1 cellular context compared by ENCODE assay signal in genomic region chr20:50390685-50391443, GRCh38.
TF ChIP-seq lines count a peak whose summit lies in the region.

No MANE protein-coding gene starts in this region.

TF ChIP-seq in HepG2, 621 proteins besides CTCF, POLR2A, EP300 and RAD21 (continued from another document and continues in another):
- TF ChIP-seq, protein P1, sequence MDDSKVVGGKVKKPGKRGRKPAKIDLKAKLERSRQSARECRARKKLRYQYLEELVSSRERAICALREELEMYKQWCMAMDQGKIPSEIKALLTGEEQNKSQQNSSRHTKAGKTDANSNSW (CRISPR knock-in tag; IDR thresholded peaks at IDR 0.05; ENCODE audit: borderline replicate concordance): no peak
- TF ChIP-seq, protein P2, sequence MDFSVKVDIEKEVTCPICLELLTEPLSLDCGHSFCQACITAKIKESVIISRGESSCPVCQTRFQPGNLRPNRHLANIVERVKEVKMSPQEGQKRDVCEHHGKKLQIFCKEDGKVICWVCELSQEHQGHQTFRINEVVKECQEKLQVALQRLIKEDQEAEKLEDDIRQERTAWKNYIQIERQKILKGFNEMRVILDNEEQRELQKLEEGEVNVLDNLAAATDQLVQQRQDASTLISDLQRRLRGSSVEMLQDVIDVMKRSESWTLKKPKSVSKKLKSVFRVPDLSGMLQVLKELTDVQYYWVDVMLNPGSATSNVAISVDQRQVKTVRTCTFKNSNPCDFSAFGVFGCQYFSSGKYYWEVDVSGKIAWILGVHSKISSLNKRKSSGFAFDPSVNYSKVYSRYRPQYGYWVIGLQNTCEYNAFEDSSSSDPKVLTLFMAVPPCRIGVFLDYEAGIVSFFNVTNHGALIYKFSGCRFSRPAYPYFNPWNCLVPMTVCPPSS (IDR thresholded peaks at IDR 0.05): no peak
- TF ChIP-seq ZNF616 (CRISPR knock-in tag; IDR thresholded peaks at IDR 0.05; ENCODE audit: low read depth) (no peak), ZNF652 (CRISPR knock-in tag; IDR thresholded peaks at IDR 0.05; ENCODE audit: borderline replicate concordance, low read depth) (no peak), GABPB1 (CRISPR knock-in tag; IDR thresholded peaks at IDR 0.05) (peak; percentile 13; the same call in 1 of the 2 replicates), MTERF4 (CRISPR knock-in tag; IDR thresholded peaks at IDR 0.05) (no peak), HNRNPLL (IDR thresholded peaks at IDR 0.05; ENCODE audit: low read depth, low read length, poor library complexity, severe bottlenecking) (no peak), ZBTB26 (CRISPR knock-in tag; IDR thresholded peaks at IDR 0.05; ENCODE audit: borderline replicate concordance) (no peak), PHF20 (CRISPR knock-in tag; IDR thresholded peaks at IDR 0.05) (peak; percentile 39; the same call in 1 of the 2 replicates), ZNF343 (CRISPR knock-in tag; IDR thresholded peaks at IDR 0.05) (no peak), PRDM10 (CRISPR knock-in tag; IDR thresholded peaks at IDR 0.05; ENCODE audit: low read depth) (no peak), ZNF460 (CRISPR knock-in tag; IDR thresholded peaks at IDR 0.05; ENCODE audit: borderline replicate concordance) (no peak), BRCA1 (CRISPR knock-in tag; IDR thresholded peaks at IDR 0.05) (no peak), DZIP1 (CRISPR knock-in tag; IDR thresholded peaks at IDR 0.05) (no peak), ZBTB20 (CRISPR knock-in tag; IDR thresholded peaks at IDR 0.05; ENCODE audit: borderline replicate concordance, low read depth) (no peak), THAP9 (CRISPR knock-in tag; IDR thresholded peaks at IDR 0.05; ENCODE audit: borderline replicate concordance) (no peak; the same call in 1 of the 2 replicates), RELA (CRISPR knock-in tag; IDR thresholded peaks at IDR 0.05) (no peak), ZNF780A (CRISPR knock-in tag; IDR thresholded peaks at IDR 0.05) (no peak), CCAR2 (optimal IDR thresholded peaks at IDR 0.05; ENCODE audit: low read depth, low read length) (no peak), ZNF720 (CRISPR knock-in tag; IDR thresholded peaks at IDR 0.05) (no peak), ZNF446 (CRISPR knock-in tag; IDR thresholded peaks at IDR 0.05) (no peak), ZNF10 (CRISPR knock-in tag; IDR thresholded peaks at IDR 0.05; ENCODE audit: borderline replicate concordance, low read depth) (no peak), ZNF567 (CRISPR knock-in tag; IDR thresholded peaks at IDR 0.05; ENCODE audit: borderline replicate concordance) (no peak; the same call in 1 of the 2 replicates), ZBTB1 (CRISPR knock-in tag; IDR thresholded peaks at IDR 0.05; ENCODE audit: borderline replicate concordance) (no peak), FOXM1 (CRISPR knock-in tag; IDR thresholded peaks at IDR 0.05) (no peak), ISX (CRISPR knock-in tag; conservative IDR thresholded peaks at IDR 0.05) (0 out of 2 replicates have a peak, but pooled peaks have one; percentile 20), SNAI1 (CRISPR knock-in tag; IDR thresholded peaks at IDR 0.05; ENCODE audit: borderline replicate concordance) (no peak; the same call in 1 of the 2 replicates), SIX1 (CRISPR knock-in tag; IDR thresholded peaks at IDR 0.05; ENCODE audit: borderline replicate concordance) (no peak), ZNF260 (CRISPR knock-in tag; IDR thresholded peaks at IDR 0.05; ENCODE audit: borderline replicate concordance, low read depth) (no peak), RXRB (CRISPR knock-in tag; IDR thresholded peaks at IDR 0.05; ENCODE audit: borderline replicate concordance) (no peak), ZNF564 (CRISPR knock-in tag; IDR thresholded peaks at IDR 0.05) (no peak), RFXAP (CRISPR knock-in tag; IDR thresholded peaks at IDR 0.05; ENCODE audit: borderline replicate concordance) (no peak), ZNF550 (CRISPR knock-in tag; IDR thresholded peaks at IDR 0.05; ENCODE audit: borderline replicate concordance) (0 out of 2 replicates have a peak, but pooled peaks have one; percentile 26)
- TF ChIP-seq, protein P3, sequence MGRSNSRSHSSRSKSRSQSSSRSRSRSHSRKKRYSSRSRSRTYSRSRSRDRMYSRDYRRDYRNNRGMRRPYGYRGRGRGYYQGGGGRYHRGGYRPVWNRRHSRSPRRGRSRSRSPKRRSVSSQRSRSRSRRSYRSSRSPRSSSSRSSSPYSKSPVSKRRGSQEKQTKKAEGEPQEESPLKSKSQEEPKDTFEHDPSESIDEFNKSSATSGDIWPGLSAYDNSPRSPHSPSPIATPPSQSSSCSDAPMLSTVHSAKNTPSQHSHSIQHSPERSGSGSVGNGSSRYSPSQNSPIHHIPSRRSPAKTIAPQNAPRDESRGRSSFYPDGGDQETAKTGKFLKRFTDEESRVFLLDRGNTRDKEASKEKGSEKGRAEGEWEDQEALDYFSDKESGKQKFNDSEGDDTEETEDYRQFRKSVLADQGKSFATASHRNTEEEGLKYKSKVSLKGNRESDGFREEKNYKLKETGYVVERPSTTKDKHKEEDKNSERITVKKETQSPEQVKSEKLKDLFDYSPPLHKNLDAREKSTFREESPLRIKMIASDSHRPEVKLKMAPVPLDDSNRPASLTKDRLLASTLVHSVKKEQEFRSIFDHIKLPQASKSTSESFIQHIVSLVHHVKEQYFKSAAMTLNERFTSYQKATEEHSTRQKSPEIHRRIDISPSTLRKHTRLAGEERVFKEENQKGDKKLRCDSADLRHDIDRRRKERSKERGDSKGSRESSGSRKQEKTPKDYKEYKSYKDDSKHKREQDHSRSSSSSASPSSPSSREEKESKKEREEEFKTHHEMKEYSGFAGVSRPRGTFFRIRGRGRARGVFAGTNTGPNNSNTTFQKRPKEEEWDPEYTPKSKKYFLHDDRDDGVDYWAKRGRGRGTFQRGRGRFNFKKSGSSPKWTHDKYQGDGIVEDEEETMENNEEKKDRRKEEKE (IDR thresholded peaks at IDR 0.05): no peak
- TF ChIP-seq, protein P4, sequence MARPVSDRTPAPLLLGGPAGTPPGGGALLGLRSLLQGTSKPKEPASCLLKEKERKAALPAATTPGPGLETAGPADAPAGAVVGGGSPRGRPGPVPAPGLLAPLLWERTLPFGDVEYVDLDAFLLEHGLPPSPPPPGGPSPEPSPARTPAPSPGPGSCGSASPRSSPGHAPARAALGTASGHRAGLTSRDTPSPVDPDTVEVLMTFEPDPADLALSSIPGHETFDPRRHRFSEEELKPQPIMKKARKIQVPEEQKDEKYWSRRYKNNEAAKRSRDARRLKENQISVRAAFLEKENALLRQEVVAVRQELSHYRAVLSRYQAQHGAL (CRISPR knock-in tag; IDR thresholded peaks at IDR 0.05; ENCODE audit: not compliant biosample characterization): no peak
- TF ChIP-seq, protein P5, sequence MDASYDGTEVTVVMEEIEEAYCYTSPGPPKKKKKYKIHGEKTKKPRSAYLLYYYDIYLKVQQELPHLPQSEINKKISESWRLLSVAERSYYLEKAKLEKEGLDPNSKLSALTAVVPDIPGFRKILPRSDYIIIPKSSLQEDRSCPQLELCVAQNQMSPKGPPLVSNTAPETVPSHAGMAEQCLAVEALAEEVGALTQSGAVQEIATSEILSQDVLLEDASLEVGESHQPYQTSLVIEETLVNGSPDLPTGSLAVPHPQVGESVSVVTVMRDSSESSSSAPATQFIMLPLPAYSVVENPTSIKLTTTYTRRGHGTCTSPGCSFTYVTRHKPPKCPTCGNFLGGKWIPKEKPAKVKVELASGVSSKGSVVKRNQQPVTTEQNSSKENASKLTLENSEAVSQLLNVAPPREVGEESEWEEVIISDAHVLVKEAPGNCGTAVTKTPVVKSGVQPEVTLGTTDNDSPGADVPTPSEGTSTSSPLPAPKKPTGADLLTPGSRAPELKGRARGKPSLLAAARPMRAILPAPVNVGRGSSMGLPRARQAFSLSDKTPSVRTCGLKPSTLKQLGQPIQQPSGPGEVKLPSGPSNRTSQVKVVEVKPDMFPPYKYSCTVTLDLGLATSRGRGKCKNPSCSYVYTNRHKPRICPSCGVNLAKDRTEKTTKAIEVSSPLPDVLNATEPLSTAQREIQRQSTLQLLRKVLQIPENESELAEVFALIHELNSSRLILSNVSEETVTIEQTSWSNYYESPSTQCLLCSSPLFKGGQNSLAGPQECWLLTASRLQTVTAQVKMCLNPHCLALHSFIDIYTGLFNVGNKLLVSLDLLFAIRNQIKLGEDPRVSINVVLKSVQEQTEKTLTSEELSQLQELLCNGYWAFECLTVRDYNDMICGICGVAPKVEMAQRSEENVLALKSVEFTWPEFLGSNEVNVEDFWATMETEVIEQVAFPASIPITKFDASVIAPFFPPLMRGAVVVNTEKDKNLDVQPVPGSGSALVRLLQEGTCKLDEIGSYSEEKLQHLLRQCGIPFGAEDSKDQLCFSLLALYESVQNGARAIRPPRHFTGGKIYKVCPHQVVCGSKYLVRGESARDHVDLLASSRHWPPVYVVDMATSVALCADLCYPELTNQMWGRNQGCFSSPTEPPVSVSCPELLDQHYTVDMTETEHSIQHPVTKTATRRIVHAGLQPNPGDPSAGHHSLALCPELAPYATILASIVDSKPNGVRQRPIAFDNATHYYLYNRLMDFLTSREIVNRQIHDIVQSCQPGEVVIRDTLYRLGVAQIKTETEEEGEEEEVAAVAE (CRISPR knock-in tag; IDR thresholded peaks at IDR 0.05; ENCODE audit: borderline replicate concordance): no peak
